In genomic region chr17:42288985-42289862, GRCh38 we compare ENCODE assay signal across 8 cellular contexts. TPM values are rescaled to one million over a fixed set of nuclear protein-coding genes. Genes with fewer than 3 reads are reported as not detected.
DNase-seq lines count a peak whose midpoint lies in the region; ATAC-seq and TF ChIP-seq lines count a peak whose summit lies in the region.

No MANE protein-coding gene starts in this region.

- H3K4me3 ChIP-seq in GM08714 (ENCODE audit: low read length) (peak overlapping the region; percentile 65; the same call in 1 of the 2 replicates), MM.1S (ENCODE audit: low read length) (0 out of 2 replicates have a peak overlapping the region, but pooled peaks have one; percentile 56), iPS-15b (ENCODE audit: low read depth, low read length) (peak overlapping the region; percentile 43)

- no peak for DNase-seq in MM.1S
- peak; percentile 86 for DNase-seq in activated effector memory CD4-positive, alpha-beta T cell treated with anti-CD3 and anti-CD28 coated beads, Interleukin-2, amount 50 U/mL, for 16 hours
- peak; percentile 31 to 63 for DNase-seq in stimulated activated CD4-positive, alpha-beta T cell treated with anti-CD3 and anti-CD28 coated beads, Interleukin-15, amount 100 ng/mL, for 1 hour (ENCODE audit: low read depth in 1 of 2, low spot score in 1 of 2)
- no peak for DNase-seq in COR-L47 (lab: John Stamatoyannopoulos, UW)
- no peak for DNase-seq in ureter (ENCODE audit: low spot score)

- H4K20me1 ChIP-seq in MM.1S (ENCODE audit: insufficient read depth, low read length): no peaks in the 10 kb centered on the region

- H3K9me2 ChIP-seq in MM.1S (replicated peaks; ENCODE audit: insufficient read depth, low read length): no peaks in the 10 kb centered on the region

- no peak overlapping the region for H3K27ac ChIP-seq in MM.1S (ENCODE audit: low read length)

- H3K9ac ChIP-seq in MM.1S (ENCODE audit: low read length) (no peak overlapping the region), iPS-15b (ENCODE audit: low read depth, low read length) (no peak overlapping the region)

- H3K27me3 ChIP-seq in MM.1S (replicated peaks; ENCODE audit: insufficient read depth, low read length): peaks cover 15% of the 10 kb centered on the region
- peaks cover 24% of the 10 kb centered on the region for H3K27me3 ChIP-seq in iPS-15b (ENCODE audit: control insufficient read depth, insufficient read depth, low read length)

- H3K4me1 ChIP-seq in MM.1S (ENCODE audit: low read length) (no peaks in the 10 kb centered on the region), iPS-15b (ENCODE audit: control insufficient read depth, insufficient read depth, low read length) (peaks cover 3% of the 10 kb centered on the region)

- H2AFZ ChIP-seq in MM.1S (ENCODE audit: low read length): peak overlapping the region; percentile 63; the same call in 1 of the 2 replicates

- no peaks in the 10 kb centered on the region for H3K36me3 ChIP-seq in MM.1S (replicated peaks; ENCODE audit: insufficient read depth, low read length)
- no peaks in the 10 kb centered on the region for H3K36me3 ChIP-seq in iPS-15b (ENCODE audit: control insufficient read depth, insufficient read depth, low read length)

- no peak for TF ChIP-seq CTCF in MM.1S (IDR thresholded peaks at IDR 0.05; ENCODE audit: low read length)

- no peak for ATAC-seq in HG03045 (IDR thresholded peaks at IDR 0.05; ENCODE audit: unreplicated experiment)

- H3K4me2 ChIP-seq in MM.1S (ENCODE audit: low read depth, low read length): peak overlapping the region; percentile 86; the same call in 1 of the 2 replicates

- no peaks in the 10 kb centered on the region for H3K79me2 ChIP-seq in MM.1S (ENCODE audit: low read length)

- H3K9me3 ChIP-seq in MM.1S (replicated peaks; ENCODE audit: insufficient read depth, low read length): no peaks in the 10 kb centered on the region
- H3K9me3 ChIP-seq in iPS-15b (ENCODE audit: control insufficient read depth, insufficient read depth, low read length): no peaks in the 10 kb centered on the region

- H3F3A ChIP-seq in MM.1S (ENCODE audit: insufficient read depth, low read length): no peaks in the 10 kb centered on the region

RNA-seq across cellular contexts. Expression of gene STAT5A, which starts 0.9 kb away (rescaled TPM):
- total RNA-seq in ureter: 37.4 TPM

RNA-seq across cellular contexts. Expression of gene STAT5B, which starts 13.0 kb away (rescaled TPM):
- 64.0 TPM for total RNA-seq in ureter

Comparison
In these comparisons a context has a peak if more than half of its experiments do, and no peak if none do; other contexts are left out.
1. DNase-seq: peak in activated effector memory CD4-positive, alpha-beta T cell treated with anti-CD3 and anti-CD28 coated beads, Interleukin-2, amount 50 U/mL, for 16 hours (single experiment) and stimulated activated CD4-positive, alpha-beta T cell treated with anti-CD3 and anti-CD28 coated beads, Interleukin-15, amount 100 ng/mL, for 1 hour (2 of 2); none in MM.1S (single experiment), COR-L47 (single experiment) and ureter (single experiment).
2. Peak in every context shown above with its lines, with median percentiles within 50 percentile points of each other: H3K4me3 ChIP-seq.